Comparison of ENCODE assay signal across 12 cellular contexts in genomic region chr13:45196622-45197021, GRCh38. TPM values are rescaled to one million over a fixed set of nuclear protein-coding genes. Genes with fewer than 3 reads are reported as not detected.
DNase-seq lines count a peak whose midpoint lies in the region; ATAC-seq and TF ChIP-seq lines count a peak whose summit lies in the region.
"Had no signal": no experiment of that assay in that cellular context is flagged by ENCODE, and none has a peak within 500 bp of the region (broad histone marks: within the 10 kb centered on the region; RNA-seq: fewer than 3 reads in every experiment).

No MANE protein-coding gene starts in this region.

- peak; percentile 59 for ATAC-seq in esophagus mucosa

- peaks cover 1% of the 10 kb centered on the region for H3K36me3 Mint-ChIP-seq in MCF 10A (ENCODE audit: insufficient read depth, unreplicated experiment)

- POLR2A ChIA-PET in MCF 10A (lab: Yijun Ruan, JAX): interaction anchor here (0.6 to 10.5 kb wide), 9 partner anchors 10 to 145 kb away, joined by 3 to 153 read pairs (median 6); partner anchors contain the start of genes GTF2F2 and TPT1
- POLR2A ChIA-PET in HEK293T (lab: Yijun Ruan, JAX): no interaction called here

- no peak overlapping the region for H3K27ac ChIP-seq in breast epithelium
- H3K27ac ChIP-seq in ascending aorta: peak overlapping the region in 1 of 2 donors; percentile 43

- intact Hi-C loops in MCF 10A (cut with micrococcal nuclease) (no loop called here), breast epithelium (cut with DNase I; ENCODE audit: low total_unique reads) (no loop called here), ascending aorta (cut with DNase I) (no loop called here)

- DNase-seq in MCF 10A (ENCODE audit: unreplicated experiment) (peak; percentile 74), breast epithelium (ENCODE audit: low spot score in 2 of 2) (no peak), MG63 (peak; percentile 75), stromal cell of bone marrow (ENCODE audit: low read depth) (peak; percentile 43), ascending aorta (ENCODE audit: low spot score in 2 of 2) (no peak), HEK293T (ENCODE audit: extremely low spot score) (no peak), hippocampal formation (lab: John Stamatoyannopoulos, UW) (no peak)
- DNase-seq: effector CD8-positive, alpha-beta T cell; GDM1; substantia nigra had no signal

- peaks cover 38% of the 10 kb centered on the region for H3K4me1 Mint-ChIP-seq in MCF 10A (ENCODE audit: insufficient read depth, unreplicated experiment)

- H3K27me3 ChIP-seq in breast epithelium (no peaks in the 10 kb centered on the region), MG63 (no peaks in the 10 kb centered on the region), ascending aorta (no peaks in the 10 kb centered on the region)
- H3K27me3 ChIP-seq: neutrophil had no signal

- no peaks in the 10 kb centered on the region for H3K9me3 Mint-ChIP-seq in MCF 10A (ENCODE audit: unreplicated experiment)

- no peaks in the 10 kb centered on the region for H3K27me3 Mint-ChIP-seq in MCF 10A (ENCODE audit: insufficient read depth, unreplicated experiment)

- no TSS peak for BruUV-seq in MCF 10A (replicated peaks; lab: Mats Ljungman, UMichigan)

- no peaks in the 10 kb centered on the region for H3K4me1 ChIP-seq in breast epithelium
- peaks cover 0 to 12% of the 10 kb centered on the region in 2 donors for H3K4me1 ChIP-seq in ascending aorta

- no peak for TF ChIP-seq CTCF in MCF 10A (IDR thresholded peaks at IDR 0.05; ENCODE audit: unreplicated experiment)
- TF ChIP-seq CTCF in breast epithelium (IDR thresholded peaks at IDR 0.05): no peak
- TF ChIP-seq CTCF in ascending aorta (IDR thresholded peaks at IDR 0.05): no peak

- CTCF ChIA-PET in MCF 10A (lab: Yijun Ruan, JAX): interaction anchor here (0.6 to 5.7 kb wide), 3 partner anchors 9 to 223 kb away, joined by 3 to 65 read pairs (median 4); no protein-coding TSS in a partner anchor
- CTCF ChIA-PET in HEK293T (lab: Yijun Ruan, JAX): no interaction called here

- peak overlapping the region; percentile 14 for H3K27ac Mint-ChIP-seq in MCF 10A (ENCODE audit: low read depth, unreplicated experiment)

- H3K4me3 ChIP-seq in breast epithelium: no peak overlapping the region
- H3K4me3 ChIP-seq in MG63: no peak overlapping the region
- H3K4me3 ChIP-seq in ascending aorta: no peak overlapping the region

- H3K4me3 Mint-ChIP-seq in MCF 10A (ENCODE audit: unreplicated experiment): no peak overlapping the region

- H3K36me3 ChIP-seq in breast epithelium (no peaks in the 10 kb centered on the region), MG63 (peaks cover 32% of the 10 kb centered on the region), ascending aorta (no peaks in the 10 kb centered on the region)
- H3K36me3 ChIP-seq: neutrophil had no signal

- TF ChIP-seq POLR2A in breast epithelium (IDR thresholded peaks at IDR 0.05): no peak

- H3K9me3 ChIP-seq in breast epithelium: no peaks in the 10 kb centered on the region
- no peaks in the 10 kb centered on the region for H3K9me3 ChIP-seq in MG63
- no peaks in the 10 kb centered on the region for H3K9me3 ChIP-seq in ascending aorta
- H3K9me3 ChIP-seq: neutrophil had no signal

TF ChIP-seq in HEK293T, 16 proteins besides CTCF, POLR2A, EP300 and RAD21:
- TF ChIP-seq NFRKB (IDR thresholded peaks at IDR 0.05): no peak
- TF ChIP-seq FOXA1 (IDR thresholded peaks at IDR 0.05): no peak
- no peak for TF ChIP-seq FOXK2 (IDR thresholded peaks at IDR 0.05)
- no peak for TF ChIP-seq SUZ12 (IDR thresholded peaks at IDR 0.05)
- TF ChIP-seq BHLHE40 (IDR thresholded peaks at IDR 0.05; ENCODE audit: borderline replicate concordance): no peak
- no peak for TF ChIP-seq SP1 (IDR thresholded peaks at IDR 0.05)
- TF ChIP-seq PKNOX1 (IDR thresholded peaks at IDR 0.05): no peak
- TF ChIP-seq CTBP1 (IDR thresholded peaks at IDR 0.05; ENCODE audit: borderline replicate concordance): no peak
- no peak for TF ChIP-seq ELF4 (IDR thresholded peaks at IDR 0.05)
TF ChIP-seq in HEK293T: peak in this region for 0.

RNA-seq across cellular contexts. Expression of gene KCTD4, which starts 4.2 kb away (rescaled TPM):
- total RNA-seq in MCF 10A (2022) (0.54 and 0.79 TPM in 2 replicates), breast epithelium (under 1 TPM in 1 of 3 donors, not detected in 2; 0.33 TPM), esophagus mucosa (not detected), ascending aorta (not detected)
- total RNA-seq in MG63 (2014; rRNA removed; shearing (Covaris generic); ENCODE audit: low replicate concordance): not detected in 2 replicates

Comparison
In these comparisons a context has a peak if more than half of its experiments do, and no peak if none do; other contexts are left out.
1. DNase-seq: peak in MCF 10A (single experiment), MG63 (single experiment) and stromal cell of bone marrow (single experiment); none in breast epithelium (0 of 2), ascending aorta (0 of 2), HEK293T (single experiment) and hippocampal formation (0 of 2).